18 cellular contexts compared by ENCODE assay signal in genomic region chr3:190589326-190589725, GRCh38.
"Had no signal": no experiment of that assay in that cellular context is flagged by ENCODE, and none has a peak within 500 bp of the region (broad histone marks: within the 10 kb centered on the region; RNA-seq: fewer than 3 reads in every experiment).

No MANE protein-coding gene starts in this region.

- DNase-seq: dorsolateral prefrontal cortex; effector CD8-positive, alpha-beta T cell; foreskin melanocyte; heart left ventricle; hippocampal formation; mesendoderm; naive B cell; posterior cingulate gyrus; sigmoid colon; stimulated activated naive CD4-positive, alpha-beta T cell; stomach; substantia nigra; transverse colon had no signal

- H3K4me3 ChIP-seq: coronary artery, dorsolateral prefrontal cortex, heart left ventricle, right atrium auricular region, sigmoid colon, skin epidermis, stomach, thoracic aorta, transverse colon had no signal

- H3K27ac ChIP-seq: coronary artery, dorsolateral prefrontal cortex, heart left ventricle, right atrium auricular region, sigmoid colon, skin epidermis, stomach, thoracic aorta, transverse colon had no signal

- H3K4me3 Mint-ChIP-seq: naive B cell, nephron had no signal

- H3K36me3 ChIP-seq: heart left ventricle, right atrium auricular region, sigmoid colon, stomach, thoracic aorta, transverse colon had no signal

- H3K27me3 ChIP-seq: dorsolateral prefrontal cortex, heart left ventricle, right atrium auricular region, sigmoid colon, stomach, transverse colon had no signal

- ATAC-seq: heart left ventricle had no signal

- H3K4me1 Mint-ChIP-seq: nephron had no signal

- H3K9me3 ChIP-seq: heart left ventricle, right atrium auricular region, sigmoid colon, stomach, thoracic aorta, transverse colon had no signal

- H3K4me1 ChIP-seq: transverse colon had no signal

- H3K9me3 Mint-ChIP-seq: nephron had no signal

- H3K27me3 Mint-ChIP-seq: naive B cell had no signal

- H3K27ac Mint-ChIP-seq: nephron had no signal
